ENCODE assay signal across 24 cellular contexts in genomic region chr5:107398703-107399102, GRCh38.
DNase-seq lines count a peak whose midpoint lies in the region; ATAC-seq and TF ChIP-seq lines count a peak whose summit lies in the region.
"Had no signal": no experiment of that assay in that cellular context is flagged by ENCODE, and none has a peak within 500 bp of the region (broad histone marks: within the 10 kb centered on the region; RNA-seq: fewer than 3 reads in every experiment).

No MANE protein-coding gene starts in this region.

- no peaks in the 10 kb centered on the region for H3K9me3 Mint-ChIP-seq in Calu3 (ENCODE audit: low read depth, unreplicated experiment)
- peaks cover 10% of the 10 kb centered on the region for H3K9me3 Mint-ChIP-seq in glutamatergic neuron (ENCODE audit: unreplicated experiment)
- H3K9me3 Mint-ChIP-seq in CD4-positive, alpha-beta T cell = no peaks in the 10 kb centered on the region
- H3K9me3 Mint-ChIP-seq: CD4-positive, CD25-positive, alpha-beta regulatory T cell; CD8-positive, alpha-beta T cell had no signal

- intact Hi-C loops in Calu3 (cut with micrococcal nuclease; ENCODE audit: unreplicated experiment) = no loop called here
- intact Hi-C loops in CD4-positive, alpha-beta T cell (cut with DNase I, micrococcal nuclease) = no loop called here

- H3K36me3 Mint-ChIP-seq in Calu3 (ENCODE audit: insufficient read depth, unreplicated experiment) = peaks cover 6% of the 10 kb centered on the region
- H3K36me3 Mint-ChIP-seq in glutamatergic neuron (ENCODE audit: unreplicated experiment) = no peaks in the 10 kb centered on the region
- no peaks in the 10 kb centered on the region for H3K36me3 Mint-ChIP-seq in CD4-positive, alpha-beta T cell (ENCODE audit: low read depth)
- H3K36me3 Mint-ChIP-seq: CD14-positive monocyte; CD4-positive, CD25-positive, alpha-beta regulatory T cell; CD8-positive, alpha-beta T cell had no signal

- no peaks in the 10 kb centered on the region for H3K27me3 Mint-ChIP-seq in Calu3 (ENCODE audit: unreplicated experiment)
- peaks cover 3% of the 10 kb centered on the region for H3K27me3 Mint-ChIP-seq in glutamatergic neuron (ENCODE audit: unreplicated experiment)
- H3K27me3 Mint-ChIP-seq in CD4-positive, alpha-beta T cell = no peaks in the 10 kb centered on the region

- POLR2A ChIA-PET in HEK293 (lab: Yijun Ruan, JAX) = no interaction called here
- POLR2A ChIA-PET in CD4-positive, alpha-beta T cell (lab: Charles Lee) = no interaction called here

- no peaks in the 10 kb centered on the region for H3K36me3 ChIP-seq in HEK293 (ENCODE audit: control insufficient read depth in 2 of 2, insufficient read depth in 1 of 2, low read length in 2 of 2)
- H3K36me3 ChIP-seq: BE2C, BLaER1 had no signal

- H3K27ac Mint-ChIP-seq in Calu3 (ENCODE audit: unreplicated experiment) (peak overlapping the region; percentile 53), glutamatergic neuron (ENCODE audit: unreplicated experiment) (peak overlapping the region; percentile 68)
- H3K27ac Mint-ChIP-seq in CD4-positive, alpha-beta T cell = no peak overlapping the region
- H3K27ac Mint-ChIP-seq: CD14-positive monocyte; CD8-positive, alpha-beta T cell had no signal

- no peak overlapping the region for H3K4me3 ChIP-seq in HEK293 (ENCODE audit: low read depth, low read length)
- H3K4me3 ChIP-seq: A549, BLaER1, GM12878 had no signal

- CTCF ChIA-PET in Calu3 (lab: Charles Lee) (no interaction called here), HEK293 (lab: Yijun Ruan, JAX) (no interaction called here)
- CTCF ChIA-PET in CD4-positive, alpha-beta T cell (lab: Charles Lee) = no interaction called here

- H3K4me1 Mint-ChIP-seq in Calu3 (ENCODE audit: low read depth, unreplicated experiment) (peaks cover 71% of the 10 kb centered on the region), glutamatergic neuron (ENCODE audit: low read depth, unreplicated experiment) (peaks cover 64% of the 10 kb centered on the region)
- no peaks in the 10 kb centered on the region for H3K4me1 Mint-ChIP-seq in CD4-positive, alpha-beta T cell (ENCODE audit: low read depth)
- H3K4me1 Mint-ChIP-seq: CD14-positive monocyte had no signal

- H3K27ac ChIP-seq in HEK293 (ENCODE audit: extremely low read depth, low read depth, low read length) = no peak overlapping the region
- no peak overlapping the region for H3K27ac ChIP-seq in CD4-positive, alpha-beta T cell (ENCODE audit: low read depth, low read length)
- H3K27ac ChIP-seq: 22Rv1, BLaER1 had no signal

- no peaks in the 10 kb centered on the region for H3K9me3 ChIP-seq in HEK293 (ENCODE audit: control insufficient read depth, insufficient read depth, low read depth, low read length)
- no peaks in the 10 kb centered on the region for H3K9me3 ChIP-seq in CD4-positive, alpha-beta T cell (ENCODE audit: control insufficient read depth, low read length)
- H3K9me3 ChIP-seq: A549, BE2C, BLaER1, Caco-2 had no signal

- ATAC-seq in CD4-positive, alpha-beta T cell (ENCODE audit: poor library complexity) = no peak
- ATAC-seq: A549; CD8-positive, alpha-beta T cell; GM12878 had no signal

- peaks cover 35% of the 10 kb centered on the region for H3K4me1 ChIP-seq in HEK293 (ENCODE audit: control insufficient read depth, insufficient read depth, low read length)
- H3K4me1 ChIP-seq: Caco-2 had no signal

- H3K4me3 Mint-ChIP-seq in Calu3 (ENCODE audit: low read depth, unreplicated experiment) (no peak overlapping the region), glutamatergic neuron (ENCODE audit: unreplicated experiment) (no peak overlapping the region)
- no peak overlapping the region for H3K4me3 Mint-ChIP-seq in CD4-positive, alpha-beta T cell
- H3K4me3 Mint-ChIP-seq: CD14-positive monocyte; CD4-positive, CD25-positive, alpha-beta regulatory T cell; CD8-positive, alpha-beta T cell had no signal

- no TSS peak for BruUV-seq in Calu3 (replicated peaks; lab: Mats Ljungman, UMichigan)

- DNase-seq in Calu3 (no peak), glutamatergic neuron (no peak), SW480 (ENCODE audit: low spot score) (no peak), Ammon's horn (ENCODE audit: low spot score) (no peak)
- no peak for DNase-seq in CD4-positive, alpha-beta T cell
- DNase-seq: AML-193; BE2C; C1 segment of cervical spinal cord; Caco-2; CD4-positive, CD25-positive, alpha-beta regulatory T cell; CD8-positive, alpha-beta T cell; DMS 273 treated with DMSO at 0.1 percent for 48 hours; DMS153; DMS53; DMS79; DND-41; EL; GDM1 had no signal

- H3K27me3 ChIP-seq in CD4-positive, alpha-beta T cell (ENCODE audit: control insufficient read depth, insufficient read depth, low read length) = no peaks in the 10 kb centered on the region
- H3K27me3 ChIP-seq: BE2C, BLaER1 had no signal

- TF ChIP-seq CTCF in Calu3 (IDR thresholded peaks at IDR 0.05; ENCODE audit: unreplicated experiment) = no peak
- no peak for TF ChIP-seq CTCF in HEK293 (tag by site-specific recombination; IDR thresholded peaks at IDR 0.05)
- no peak for TF ChIP-seq CTCF in glutamatergic neuron (IDR thresholded peaks at IDR 0.05; ENCODE audit: partially characterized antibody, unreplicated experiment)
- TF ChIP-seq CTCF in CD4-positive, alpha-beta T cell (IDR thresholded peaks at IDR 0.05) = no peak

TF ChIP-seq in HEK293, 187 proteins besides CTCF, POLR2A, EP300 and RAD21:
- peak; percentile 87 for TF ChIP-seq PRDM10 (tag by site-specific recombination; IDR thresholded peaks at IDR 0.05)
- no peak for TF ChIP-seq ZNF596 (tag by site-specific recombination; IDR thresholded peaks at IDR 0.05)
- TF ChIP-seq ZNF639 (tag by site-specific recombination; IDR thresholded peaks at IDR 0.05) = no peak
- peak; percentile 66; the same call in 1 of the 2 replicates for TF ChIP-seq ZNF362 (tag by site-specific recombination; IDR thresholded peaks at IDR 0.05)
